Comparison of ENCODE assay signal across 16 cellular contexts in genomic region chr2:26563686-26564085, GRCh38.
DNase-seq lines count a peak whose midpoint lies in the region; ATAC-seq, FAIRE-seq and TF ChIP-seq lines count a peak whose summit lies in the region.
"Had no signal": no experiment of that assay in that cellular context is flagged by ENCODE, and none has a peak within 500 bp of the region (broad histone marks: within the 10 kb centered on the region; RNA-seq: fewer than 3 reads in every experiment).

No MANE protein-coding gene starts in this region.

- no peaks in the 10 kb centered on the region for H3K9me3 ChIP-seq in suprapubic skin

- H3K4me1 ChIP-seq in suprapubic skin, result peaks cover 14% of the 10 kb centered on the region

- no peak for TF ChIP-seq CTCF in Calu3 (IDR thresholded peaks at IDR 0.05; ENCODE audit: unreplicated experiment)
- TF ChIP-seq CTCF in suprapubic skin (IDR thresholded peaks at IDR 0.05), result no peak

- no peak for TF ChIP-seq EP300 in suprapubic skin (IDR thresholded peaks at IDR 0.05)

- H3K36me3 ChIP-seq in suprapubic skin, result no peaks in the 10 kb centered on the region

- no peaks in the 10 kb centered on the region for H3K9me3 Mint-ChIP-seq in Calu3 (ENCODE audit: low read depth, unreplicated experiment)
- H3K9me3 Mint-ChIP-seq: HFFc6 had no signal

- ATAC-seq in stimulated activated naive CD8-positive, alpha-beta T cell treated with anti-CD3 and anti-CD28 coated beads, Interleukin-15, Interleukin-2, amounts not matched to agents 100 U/mL and 50 U/mL, for 24 hours, result no peak

- 83% methylated on average over 5 of the region's 5 CpGs for WGBS in suprapubic skin

- intact Hi-C loops in Calu3 (cut with micrococcal nuclease; ENCODE audit: unreplicated experiment), result no loop called here

- TSS peak; percentile 61 for BruUV-seq in Calu3 (replicated peaks; lab: Mats Ljungman, UMichigan)

- no peak overlapping the region for H3K4me3 ChIP-seq in suprapubic skin
- H3K4me3 ChIP-seq: SK-N-MC had no signal

- peaks cover 84% of the 10 kb centered on the region for H3K27me3 ChIP-seq in suprapubic skin

- DNase-seq in activated effector memory CD4-positive, alpha-beta T cell treated with anti-CD3 and anti-CD28 coated beads, Interleukin-2, amount 50 U/mL, for 16 hours, result peak; percentile 19
- DNase-seq in activated effector memory CD4-positive, alpha-beta T cell treated with Interleukin-2 at 50 U/mL for 16 hours, result no peak
- DNase-seq in Calu3 (no peak), islet precursor cell (peak; percentile 28), suprapubic skin (ENCODE audit: low spot score in 2 of 2) (peak; percentile 16 to 26), H54 (ENCODE audit: insufficient read length, low spot score) (no peak)
- no peak for DNase-seq in stimulated activated naive CD8-positive, alpha-beta T cell treated with anti-CD3 and anti-CD28 coated beads, Interleukin-15, Interleukin-2, amounts not matched to agents 100 U/mL and 50 U/mL, for 24 hours
- DNase-seq: HFFc6, MM.1S, NCI-H1048, NCI-H1417 treated with DMSO at 0.1 percent for 48 hours, NCI-H187, NCI-H446, SHP77 treated with DMSO at 0.1 percent for 48 hours had no signal

- TF ChIP-seq POLR2A in suprapubic skin (IDR thresholded peaks at IDR 0.05) (no peak), H54 (IDR thresholded peaks at IDR 0.05; ENCODE audit: low read depth, low read length) (no peak)

- H3K4me3 Mint-ChIP-seq in Calu3 (ENCODE audit: low read depth, unreplicated experiment), result peak overlapping the region; percentile 83
- H3K4me3 Mint-ChIP-seq: HFFc6 had no signal

- H3K27ac Mint-ChIP-seq in Calu3 (ENCODE audit: unreplicated experiment), result peak overlapping the region; percentile 86
- H3K27ac Mint-ChIP-seq: HFFc6 had no signal

- CTCF ChIA-PET in Calu3 (lab: Charles Lee), result interaction anchor here (2.2 kb wide), 1 partner anchor 14 kb away, joined by 13 read pairs; no protein-coding TSS in a partner anchor

- peaks cover 15% of the 10 kb centered on the region for H3K36me3 Mint-ChIP-seq in Calu3 (ENCODE audit: insufficient read depth, unreplicated experiment)

- no peak overlapping the region for H3K27ac ChIP-seq in suprapubic skin
- H3K27ac ChIP-seq: SK-N-MC had no signal

- no peak for FAIRE-seq in H54 (lab: Jason Lieb, UNC)
- FAIRE-seq: A204.1 had no signal

- peaks cover 17% of the 10 kb centered on the region for H3K4me1 Mint-ChIP-seq in Calu3 (ENCODE audit: low read depth, unreplicated experiment)

- peaks cover 19% of the 10 kb centered on the region for H3K27me3 Mint-ChIP-seq in Calu3 (ENCODE audit: unreplicated experiment)

Comparison
In these comparisons a context has a peak if more than half of its experiments do, and no peak if none do; other contexts are left out.
1. DNase-seq: peak in activated effector memory CD4-positive, alpha-beta T cell treated with anti-CD3 and anti-CD28 coated beads, Interleukin-2, amount 50 U/mL, for 16 hours (single experiment), islet precursor cell (single experiment) and suprapubic skin (2 of 2); none in activated effector memory CD4-positive, alpha-beta T cell treated with Interleukin-2 at 50 U/mL for 16 hours (single experiment), Calu3 (single experiment), stimulated activated naive CD8-positive, alpha-beta T cell treated with anti-CD3 and anti-CD28 coated beads, Interleukin-15, Interleukin-2, amounts not matched to agents 100 U/mL and 50 U/mL, for 24 hours (single experiment) and H54 (single experiment).